1 cellular context compared by ENCODE assay signal in the genomic region with DNA sequence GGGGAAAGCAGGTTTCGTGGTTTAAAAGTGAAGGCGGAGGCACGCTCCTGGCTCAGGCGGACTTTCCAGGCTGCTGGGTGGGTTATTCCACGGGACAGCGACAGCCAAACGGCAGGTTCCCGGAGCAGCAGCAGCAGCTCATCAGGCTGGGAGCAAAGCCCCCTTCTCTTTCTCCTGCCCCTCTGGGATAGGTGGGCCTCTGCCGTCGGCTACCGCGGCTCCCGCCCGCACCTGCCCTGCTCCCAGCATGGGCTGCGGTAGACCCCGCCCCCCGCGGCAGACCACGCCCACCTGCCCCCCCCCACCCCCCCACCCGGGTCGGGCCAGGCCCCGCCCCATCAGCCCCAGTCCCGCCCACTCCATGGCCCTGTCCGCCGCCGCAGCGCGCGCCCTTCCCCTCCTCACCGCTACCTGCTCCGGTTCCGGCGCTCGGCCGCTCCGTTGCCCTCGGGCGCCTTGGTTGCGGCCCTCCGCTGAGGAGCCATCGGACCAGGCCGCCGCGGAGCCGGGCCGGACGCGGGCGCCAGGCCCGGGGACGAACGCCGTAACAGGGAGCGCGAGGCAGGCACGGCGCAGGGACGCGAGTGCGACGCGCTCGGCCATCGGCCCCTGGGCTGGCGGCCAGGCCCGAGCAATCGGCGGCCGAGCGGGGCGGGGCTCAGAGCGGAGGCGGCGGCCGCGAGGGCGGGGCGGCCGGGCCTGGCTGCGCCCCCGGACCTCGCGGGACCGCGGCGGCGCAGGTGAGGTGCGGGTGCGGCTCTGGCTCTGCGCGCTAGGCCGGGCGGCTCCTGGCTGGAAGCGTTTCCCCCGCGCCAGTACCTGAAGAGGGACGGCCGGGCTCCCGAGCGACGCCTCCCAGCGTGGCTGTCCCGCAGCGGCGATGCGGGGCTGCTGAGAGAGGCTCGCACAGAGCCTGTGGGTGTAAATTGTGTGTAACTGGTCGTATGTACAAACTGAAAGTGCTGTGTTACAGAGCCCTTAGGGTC.
TF ChIP-seq lines count a peak whose summit lies in the region.

A gene (plus strand): TSS at position 347 of the 986 bp plus-strand sequence. CDS start 1,453 bp downstream, outside the sequence.
A gene with protein sequence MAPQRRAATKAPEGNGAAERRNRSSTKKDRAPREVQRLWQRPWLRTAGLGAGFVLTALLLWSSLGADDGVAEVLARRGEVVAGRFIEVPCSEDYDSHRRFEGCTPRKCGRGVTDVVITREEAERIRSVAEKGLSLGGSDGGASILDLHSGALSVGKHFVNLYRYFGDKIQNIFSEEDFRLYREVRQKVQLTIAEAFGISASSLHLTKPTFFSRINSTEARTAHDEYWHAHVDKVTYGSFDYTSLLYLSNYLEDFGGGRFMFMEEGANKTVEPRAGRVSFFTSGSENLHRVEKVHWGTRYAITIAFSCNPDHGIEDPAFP (minus strand): TSS at position 586 of the 986 bp plus-strand sequence. CDS start 101 bp downstream, at position 485.

TF ChIP-seq in WTC11, 78 proteins besides CTCF, POLR2A, EP300 and RAD21 (continued from another document):
- TF ChIP-seq, protein P1, sequence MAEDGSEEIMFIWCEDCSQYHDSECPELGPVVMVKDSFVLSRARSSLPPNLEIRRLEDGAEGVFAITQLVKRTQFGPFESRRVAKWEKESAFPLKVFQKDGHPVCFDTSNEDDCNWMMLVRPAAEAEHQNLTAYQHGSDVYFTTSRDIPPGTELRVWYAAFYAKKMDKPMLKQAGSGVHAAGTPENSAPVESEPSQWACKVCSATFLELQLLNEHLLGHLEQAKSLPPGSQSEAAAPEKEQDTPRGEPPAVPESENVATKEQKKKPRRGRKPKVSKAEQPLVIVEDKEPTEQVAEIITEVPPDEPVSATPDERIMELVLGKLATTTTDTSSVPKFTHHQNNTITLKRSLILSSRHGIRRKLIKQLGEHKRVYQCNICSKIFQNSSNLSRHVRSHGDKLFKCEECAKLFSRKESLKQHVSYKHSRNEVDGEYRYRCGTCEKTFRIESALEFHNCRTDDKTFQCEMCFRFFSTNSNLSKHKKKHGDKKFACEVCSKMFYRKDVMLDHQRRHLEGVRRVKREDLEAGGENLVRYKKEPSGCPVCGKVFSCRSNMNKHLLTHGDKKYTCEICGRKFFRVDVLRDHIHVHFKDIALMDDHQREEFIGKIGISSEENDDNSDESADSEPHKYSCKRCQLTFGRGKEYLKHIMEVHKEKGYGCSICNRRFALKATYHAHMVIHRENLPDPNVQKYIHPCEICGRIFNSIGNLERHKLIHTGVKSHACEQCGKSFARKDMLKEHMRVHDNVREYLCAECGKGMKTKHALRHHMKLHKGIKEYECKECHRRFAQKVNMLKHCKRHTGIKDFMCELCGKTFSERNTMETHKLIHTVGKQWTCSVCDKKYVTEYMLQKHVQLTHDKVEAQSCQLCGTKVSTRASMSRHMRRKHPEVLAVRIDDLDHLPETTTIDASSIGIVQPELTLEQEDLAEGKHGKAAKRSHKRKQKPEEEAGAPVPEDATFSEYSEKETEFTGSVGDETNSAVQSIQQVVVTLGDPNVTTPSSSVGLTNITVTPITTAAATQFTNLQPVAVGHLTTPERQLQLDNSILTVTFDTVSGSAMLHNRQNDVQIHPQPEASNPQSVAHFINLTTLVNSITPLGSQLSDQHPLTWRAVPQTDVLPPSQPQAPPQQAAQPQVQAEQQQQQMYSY (CRISPR knock-in tag; IDR thresholded peaks at IDR 0.05) = 0 out of 2 replicates have a peak, but pooled peaks have one; percentile 13
- TF ChIP-seq SP1 (CRISPR knock-in tag; conservative IDR thresholded peaks at IDR 0.05) = peak; percentile 100
- peak; percentile 63; the same call in 1 of the 2 replicates for TF ChIP-seq MYBL2 (CRISPR knock-in tag; IDR thresholded peaks at IDR 0.05)
- TF ChIP-seq CBFB (CRISPR knock-in tag; IDR thresholded peaks at IDR 0.05; ENCODE audit: low read depth) = peak; percentile 96; the same call in 1 of the 2 replicates
- no peak for TF ChIP-seq ZNF396 (CRISPR knock-in tag; IDR thresholded peaks at IDR 0.05; ENCODE audit: borderline replicate concordance)
- TF ChIP-seq RORB (CRISPR knock-in tag; IDR thresholded peaks at IDR 0.05) = no peak
- peak; percentile 93 for TF ChIP-seq FOXK1 (CRISPR knock-in tag; IDR thresholded peaks at IDR 0.05)
- peak; percentile 51 for TF ChIP-seq TEAD1 (CRISPR knock-in tag; IDR thresholded peaks at IDR 0.05)
- peak; percentile 53; the same call in 1 of the 2 replicates for TF ChIP-seq ESRRA (CRISPR knock-in tag; IDR thresholded peaks at IDR 0.05; ENCODE audit: borderline replicate concordance)
- TF ChIP-seq CREM (CRISPR knock-in tag; IDR thresholded peaks at IDR 0.05) = peak; percentile 61; the same call in 1 of the 2 replicates
- TF ChIP-seq, protein P2, sequence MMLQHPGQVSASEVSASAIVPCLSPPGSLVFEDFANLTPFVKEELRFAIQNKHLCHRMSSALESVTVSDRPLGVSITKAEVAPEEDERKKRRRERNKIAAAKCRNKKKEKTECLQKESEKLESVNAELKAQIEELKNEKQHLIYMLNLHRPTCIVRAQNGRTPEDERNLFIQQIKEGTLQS (CRISPR knock-in tag; conservative IDR thresholded peaks at IDR 0.05) = no peak
- TF ChIP-seq KAT7 (CRISPR knock-in tag; IDR thresholded peaks at IDR 0.05; ENCODE audit: borderline replicate concordance) = peak; percentile 56; the same call in 1 of the 2 replicates
- TF ChIP-seq HMGA2 (CRISPR knock-in tag; IDR thresholded peaks at IDR 0.05) = no peak
- TF ChIP-seq NFE2L1 (CRISPR knock-in tag; IDR thresholded peaks at IDR 0.05) = peak; percentile 71; the same call in 1 of the 2 replicates
- TF ChIP-seq, protein P3, sequence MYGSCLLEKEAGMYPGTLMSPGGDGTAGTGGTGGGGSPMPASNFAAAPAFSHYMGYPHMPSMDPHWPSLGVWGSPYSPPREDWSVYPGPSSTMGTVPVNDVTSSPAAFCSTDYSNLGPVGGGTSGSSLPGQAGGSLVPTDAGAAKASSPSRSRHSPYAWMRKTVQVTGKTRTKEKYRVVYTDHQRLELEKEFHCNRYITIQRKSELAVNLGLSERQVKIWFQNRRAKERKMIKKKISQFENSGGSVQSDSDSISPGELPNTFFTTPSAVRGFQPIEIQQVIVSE (CRISPR knock-in tag; IDR thresholded peaks at IDR 0.05; ENCODE audit: borderline replicate concordance) = no peak
- TF ChIP-seq, protein P4, sequence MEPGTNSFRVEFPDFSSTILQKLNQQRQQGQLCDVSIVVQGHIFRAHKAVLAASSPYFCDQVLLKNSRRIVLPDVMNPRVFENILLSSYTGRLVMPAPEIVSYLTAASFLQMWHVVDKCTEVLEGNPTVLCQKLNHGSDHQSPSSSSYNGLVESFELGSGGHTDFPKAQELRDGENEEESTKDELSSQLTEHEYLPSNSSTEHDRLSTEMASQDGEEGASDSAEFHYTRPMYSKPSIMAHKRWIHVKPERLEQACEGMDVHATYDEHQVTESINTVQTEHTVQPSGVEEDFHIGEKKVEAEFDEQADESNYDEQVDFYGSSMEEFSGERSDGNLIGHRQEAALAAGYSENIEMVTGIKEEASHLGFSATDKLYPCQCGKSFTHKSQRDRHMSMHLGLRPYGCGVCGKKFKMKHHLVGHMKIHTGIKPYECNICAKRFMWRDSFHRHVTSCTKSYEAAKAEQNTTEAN (CRISPR knock-in tag; IDR thresholded peaks at IDR 0.05) = peak; percentile 87; the same call in 1 of the 2 replicates
- 0 out of 2 replicates have a peak, but pooled peaks have one; percentile 20 for TF ChIP-seq SMAD3 (CRISPR knock-in tag; IDR thresholded peaks at IDR 0.05; ENCODE audit: borderline replicate concordance)
- TF ChIP-seq FOXP1 (CRISPR knock-in tag; IDR thresholded peaks at IDR 0.05; ENCODE audit: borderline replicate concordance) = peak; percentile 94
- TF ChIP-seq, protein P5, sequence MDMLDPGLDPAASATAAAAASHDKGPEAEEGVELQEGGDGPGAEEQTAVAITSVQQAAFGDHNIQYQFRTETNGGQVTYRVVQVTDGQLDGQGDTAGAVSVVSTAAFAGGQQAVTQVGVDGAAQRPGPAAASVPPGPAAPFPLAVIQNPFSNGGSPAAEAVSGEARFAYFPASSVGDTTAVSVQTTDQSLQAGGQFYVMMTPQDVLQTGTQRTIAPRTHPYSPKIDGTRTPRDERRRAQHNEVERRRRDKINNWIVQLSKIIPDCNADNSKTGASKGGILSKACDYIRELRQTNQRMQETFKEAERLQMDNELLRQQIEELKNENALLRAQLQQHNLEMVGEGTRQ (CRISPR knock-in tag; IDR thresholded peaks at IDR 0.05) = peak; percentile 57
- TF ChIP-seq MXD4 (CRISPR knock-in tag; IDR thresholded peaks at IDR 0.05; ENCODE audit: borderline replicate concordance) = no peak
- TF ChIP-seq ETV6 (CRISPR knock-in tag; IDR thresholded peaks at IDR 0.05) = peak; percentile 76; the same call in 1 of the 2 replicates
- TF ChIP-seq, protein P6, sequence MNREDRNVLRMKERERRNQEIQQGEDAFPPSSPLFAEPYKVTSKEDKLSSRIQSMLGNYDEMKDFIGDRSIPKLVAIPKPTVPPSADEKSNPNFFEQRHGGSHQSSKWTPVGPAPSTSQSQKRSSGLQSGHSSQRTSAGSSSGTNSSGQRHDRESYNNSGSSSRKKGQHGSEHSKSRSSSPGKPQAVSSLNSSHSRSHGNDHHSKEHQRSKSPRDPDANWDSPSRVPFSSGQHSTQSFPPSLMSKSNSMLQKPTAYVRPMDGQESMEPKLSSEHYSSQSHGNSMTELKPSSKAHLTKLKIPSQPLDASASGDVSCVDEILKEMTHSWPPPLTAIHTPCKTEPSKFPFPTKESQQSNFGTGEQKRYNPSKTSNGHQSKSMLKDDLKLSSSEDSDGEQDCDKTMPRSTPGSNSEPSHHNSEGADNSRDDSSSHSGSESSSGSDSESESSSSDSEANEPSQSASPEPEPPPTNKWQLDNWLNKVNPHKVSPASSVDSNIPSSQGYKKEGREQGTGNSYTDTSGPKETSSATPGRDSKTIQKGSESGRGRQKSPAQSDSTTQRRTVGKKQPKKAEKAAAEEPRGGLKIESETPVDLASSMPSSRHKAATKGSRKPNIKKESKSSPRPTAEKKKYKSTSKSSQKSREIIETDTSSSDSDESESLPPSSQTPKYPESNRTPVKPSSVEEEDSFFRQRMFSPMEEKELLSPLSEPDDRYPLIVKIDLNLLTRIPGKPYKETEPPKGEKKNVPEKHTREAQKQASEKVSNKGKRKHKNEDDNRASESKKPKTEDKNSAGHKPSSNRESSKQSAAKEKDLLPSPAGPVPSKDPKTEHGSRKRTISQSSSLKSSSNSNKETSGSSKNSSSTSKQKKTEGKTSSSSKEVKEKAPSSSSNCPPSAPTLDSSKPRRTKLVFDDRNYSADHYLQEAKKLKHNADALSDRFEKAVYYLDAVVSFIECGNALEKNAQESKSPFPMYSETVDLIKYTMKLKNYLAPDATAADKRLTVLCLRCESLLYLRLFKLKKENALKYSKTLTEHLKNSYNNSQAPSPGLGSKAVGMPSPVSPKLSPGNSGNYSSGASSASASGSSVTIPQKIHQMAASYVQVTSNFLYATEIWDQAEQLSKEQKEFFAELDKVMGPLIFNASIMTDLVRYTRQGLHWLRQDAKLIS (CRISPR knock-in tag; IDR thresholded peaks at IDR 0.05; ENCODE audit: borderline replicate concordance) = no peak
- 0 out of 2 replicates have a peak, but pooled peaks have one; percentile 68 for TF ChIP-seq ELF4 (CRISPR knock-in tag; IDR thresholded peaks at IDR 0.05; ENCODE audit: low read depth)
- TF ChIP-seq, protein P7, sequence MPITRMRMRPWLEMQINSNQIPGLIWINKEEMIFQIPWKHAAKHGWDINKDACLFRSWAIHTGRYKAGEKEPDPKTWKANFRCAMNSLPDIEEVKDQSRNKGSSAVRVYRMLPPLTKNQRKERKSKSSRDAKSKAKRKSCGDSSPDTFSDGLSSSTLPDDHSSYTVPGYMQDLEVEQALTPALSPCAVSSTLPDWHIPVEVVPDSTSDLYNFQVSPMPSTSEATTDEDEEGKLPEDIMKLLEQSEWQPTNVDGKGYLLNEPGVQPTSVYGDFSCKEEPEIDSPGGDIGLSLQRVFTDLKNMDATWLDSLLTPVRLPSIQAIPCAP (CRISPR knock-in tag; IDR thresholded peaks at IDR 0.05) = 0 out of 2 replicates have a peak, but pooled peaks have one; percentile 32
- TF ChIP-seq ZBTB21 (CRISPR knock-in tag; IDR thresholded peaks at IDR 0.05; ENCODE audit: borderline replicate concordance) = 0 out of 2 replicates have a peak, but pooled peaks have one; percentile 72
- TF ChIP-seq, protein P8, sequence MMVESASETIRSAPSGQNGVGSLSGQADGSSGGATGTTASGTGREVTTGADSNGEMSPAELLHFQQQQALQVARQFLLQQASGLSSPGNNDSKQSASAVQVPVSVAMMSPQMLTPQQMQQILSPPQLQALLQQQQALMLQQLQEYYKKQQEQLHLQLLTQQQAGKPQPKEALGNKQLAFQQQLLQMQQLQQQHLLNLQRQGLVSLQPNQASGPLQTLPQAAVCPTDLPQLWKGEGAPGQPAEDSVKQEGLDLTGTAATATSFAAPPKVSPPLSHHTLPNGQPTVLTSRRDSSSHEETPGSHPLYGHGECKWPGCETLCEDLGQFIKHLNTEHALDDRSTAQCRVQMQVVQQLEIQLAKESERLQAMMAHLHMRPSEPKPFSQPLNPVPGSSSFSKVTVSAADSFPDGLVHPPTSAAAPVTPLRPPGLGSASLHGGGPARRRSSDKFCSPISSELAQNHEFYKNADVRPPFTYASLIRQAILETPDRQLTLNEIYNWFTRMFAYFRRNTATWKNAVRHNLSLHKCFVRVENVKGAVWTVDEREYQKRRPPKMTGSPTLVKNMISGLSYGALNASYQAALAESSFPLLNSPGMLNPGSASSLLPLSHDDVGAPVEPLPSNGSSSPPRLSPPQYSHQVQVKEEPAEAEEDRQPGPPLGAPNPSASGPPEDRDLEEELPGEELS (CRISPR knock-in tag; IDR thresholded peaks at IDR 0.05) = no peak; the same call in none of the 2 replicates
- TF ChIP-seq, protein P9, sequence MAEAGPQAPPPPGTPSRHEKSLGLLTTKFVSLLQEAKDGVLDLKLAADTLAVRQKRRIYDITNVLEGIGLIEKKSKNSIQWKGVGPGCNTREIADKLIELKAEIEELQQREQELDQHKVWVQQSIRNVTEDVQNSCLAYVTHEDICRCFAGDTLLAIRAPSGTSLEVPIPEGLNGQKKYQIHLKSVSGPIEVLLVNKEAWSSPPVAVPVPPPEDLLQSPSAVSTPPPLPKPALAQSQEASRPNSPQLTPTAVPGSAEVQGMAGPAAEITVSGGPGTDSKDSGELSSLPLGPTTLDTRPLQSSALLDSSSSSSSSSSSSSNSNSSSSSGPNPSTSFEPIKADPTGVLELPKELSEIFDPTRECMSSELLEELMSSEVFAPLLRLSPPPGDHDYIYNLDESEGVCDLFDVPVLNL (CRISPR knock-in tag; IDR thresholded peaks at IDR 0.05; ENCODE audit: borderline replicate concordance, low read depth) = 0 out of 2 replicates have a peak, but pooled peaks have one; percentile 59
